In genomic region chr4:184384056-184384809, GRCh38 we compare ENCODE assay signal across 2 cellular contexts.
TF ChIP-seq lines count a peak whose summit lies in the region.

No MANE protein-coding gene starts in this region.

TF ChIP-seq in GM12878, 131 proteins besides CTCF, POLR2A, EP300 and RAD21 (continued from another document and continues in another):
- TF ChIP-seq CUX1 (IDR thresholded peaks at IDR 0.05; ENCODE audit: insufficient replicate concordance, low read depth, low read length) (no peak), SUZ12 (IDR thresholded peaks at IDR 0.05; ENCODE audit: unreplicated experiment) (no peak), POLR2AphosphoS2 (IDR thresholded peaks at IDR 0.05; ENCODE audit: low read depth, low read length) (peak; percentile 39; the same call in 1 of the 2 replicates), CEBPB (IDR thresholded peaks at IDR 0.05; ENCODE audit: borderline replicate concordance in 1 of 2, low read depth in 2 of 2, low read length in 2 of 2) (peak in 1 of 2 experiments; percentile 93; a peak in 2 of 4 replicates), E2F8 (IDR thresholded peaks at IDR 0.05; ENCODE audit: low read depth, partially characterized antibody) (no peak), MLLT1 (IDR thresholded peaks at IDR 0.05) (peak; percentile 19; the same call in 1 of the 2 replicates), TCF12 (IDR thresholded peaks at IDR 0.05; ENCODE audit: low read depth, low read length) (peak; percentile 97), FOXK2 (IDR thresholded peaks at IDR 0.05) (no peak), SMAD1 (IDR thresholded peaks at IDR 0.05; ENCODE audit: low read depth, partially characterized antibody) (no peak), ZSCAN29 (IDR thresholded peaks at IDR 0.05) (no peak), MYB (IDR thresholded peaks at IDR 0.05; ENCODE audit: borderline replicate concordance, low read depth, low read length) (no peak), JUND (IDR thresholded peaks at IDR 0.05; ENCODE audit: low read depth, low read length) (no peak), BRCA1 (IDR thresholded peaks at IDR 0.05; ENCODE audit: low read depth, low read length) (no peak), RBBP5 (conservative IDR thresholded peaks at IDR 0.05) (no peak), CHD4 (IDR thresholded peaks at IDR 0.05) (no peak), CHD1 (IDR thresholded peaks at IDR 0.05; ENCODE audit: low read depth, low read length) (no peak), NR2C1 (IDR thresholded peaks at IDR 0.05) (no peak), PML (IDR thresholded peaks at IDR 0.05; ENCODE audit: low read length) (peak; percentile 67), IRF3 (IDR thresholded peaks at IDR 0.05) (no peak), DPF2 (IDR thresholded peaks at IDR 0.05) (no peak; the same call in 1 of the 2 replicates), MTA2 (IDR thresholded peaks at IDR 0.05; ENCODE audit: low read depth) (no peak; the same call in none of the 2 replicates), YBX1 (IDR thresholded peaks at IDR 0.05) (no peak)

TF ChIP-seq in HepG2, 621 proteins besides CTCF, POLR2A, EP300 and RAD21 (continued from another document and continues in another):
- TF ChIP-seq MAFF (IDR thresholded peaks at IDR 0.05; ENCODE audit: low read depth, low read length) (0 out of 2 replicates have a peak, but pooled peaks have one; percentile 15), NFYB (CRISPR knock-in tag; IDR thresholded peaks at IDR 0.05) (0 out of 2 replicates have a peak, but pooled peaks have one; percentile 14), ZNF891 (CRISPR knock-in tag; IDR thresholded peaks at IDR 0.05) (no peak), ZBTB38 (CRISPR knock-in tag; IDR thresholded peaks at IDR 0.05) (peak; percentile 35; the same call in 1 of the 2 replicates), GATAD2A (CRISPR knock-in tag; IDR thresholded peaks at IDR 0.05) (peak; percentile 96), SIX4 (CRISPR knock-in tag; IDR thresholded peaks at IDR 0.05) (peak; percentile 24; the same call in 1 of the 2 replicates), STAG1 (CRISPR knock-in tag; IDR thresholded peaks at IDR 0.05) (peak; percentile 45), ZBTB33 (CRISPR knock-in tag; IDR thresholded peaks at IDR 0.05) (0 out of 2 replicates have a peak, but pooled peaks have one; percentile 34), ZNF670 (CRISPR knock-in tag; IDR thresholded peaks at IDR 0.05; ENCODE audit: borderline replicate concordance) (peak; percentile 52; the same call in 1 of the 2 replicates), SOX13 (IDR thresholded peaks at IDR 0.05) (peak; percentile 64), SOX13 (CRISPR knock-in tag; conservative IDR thresholded peaks at IDR 0.05 in 1 of 2, IDR thresholded peaks at IDR 0.05 in 1 of 2) (peak in 1 of 2 experiments; percentile 86; a peak in 2 of 4 replicates), SMC3 (IDR thresholded peaks at IDR 0.05; ENCODE audit: low read length) (peak; percentile 58), ZNF570 (CRISPR knock-in tag; IDR thresholded peaks at IDR 0.05; ENCODE audit: borderline replicate concordance) (no peak), GATAD1 (CRISPR knock-in tag; IDR thresholded peaks at IDR 0.05) (peak; percentile 50; the same call in 1 of the 2 replicates), ZNF646 (CRISPR knock-in tag; IDR thresholded peaks at IDR 0.05) (0 out of 2 replicates have a peak, but pooled peaks have one; percentile 69), KDM4B (CRISPR knock-in tag; IDR thresholded peaks at IDR 0.05) (0 out of 2 replicates have a peak, but pooled peaks have one; percentile 52), RBM39 (IDR thresholded peaks at IDR 0.05; ENCODE audit: low read depth, low read length, poor library complexity, severe bottlenecking) (no peak), SNRNP70 (IDR thresholded peaks at IDR 0.05; ENCODE audit: low read depth, low read length) (no peak), RNF219 (CRISPR knock-in tag; IDR thresholded peaks at IDR 0.05) (no peak), MTERF4 (CRISPR knock-in tag; IDR thresholded peaks at IDR 0.05) (0 out of 2 replicates have a peak, but pooled peaks have one; percentile 45), SMAD3 (CRISPR knock-in tag; IDR thresholded peaks at IDR 0.05) (peak; percentile 62; the same call in 1 of the 2 replicates), HHEX (CRISPR knock-in tag; IDR thresholded peaks at IDR 0.05) (no peak), ZBTB8A (CRISPR knock-in tag; IDR thresholded peaks at IDR 0.05; ENCODE audit: borderline replicate concordance, low read depth) (no peak), ZNF251 (CRISPR knock-in tag; IDR thresholded peaks at IDR 0.05) (no peak), NR2F2 (IDR thresholded peaks at IDR 0.05; ENCODE audit: borderline replicate concordance, low read depth) (peak; percentile 57; the same call in 1 of the 2 replicates), BHLHE40 (IDR thresholded peaks at IDR 0.05; ENCODE audit: low read length) (peak; percentile 70), TFE3 (CRISPR knock-in tag; IDR thresholded peaks at IDR 0.05) (peak; percentile 58; the same call in 1 of the 2 replicates), DMAP1 (CRISPR knock-in tag; IDR thresholded peaks at IDR 0.05) (0 out of 2 replicates have a peak, but pooled peaks have one; percentile 18), ZNF543 (CRISPR knock-in tag; IDR thresholded peaks at IDR 0.05) (peak; percentile 26; the same call in 1 of the 2 replicates), NR2C2 (CRISPR knock-in tag; IDR thresholded peaks at IDR 0.05; ENCODE audit: borderline replicate concordance) (0 out of 2 replicates have a peak, but pooled peaks have one; percentile 30), ZBTB7B (CRISPR knock-in tag; IDR thresholded peaks at IDR 0.05) (no peak), ZC3H13 (CRISPR knock-in tag; IDR thresholded peaks at IDR 0.05) (peak; percentile 62; the same call in 1 of the 2 replicates), ZNF564 (CRISPR knock-in tag; IDR thresholded peaks at IDR 0.05) (0 out of 2 replicates have a peak, but pooled peaks have one; percentile 6), EHMT2 (IDR thresholded peaks at IDR 0.05; ENCODE audit: borderline replicate concordance, low read depth, low read length) (no peak), ZNF512B (CRISPR knock-in tag; IDR thresholded peaks at IDR 0.05; ENCODE audit: borderline replicate concordance) (no peak)
